In genomic region chr3:14900881-14901873, GRCh38 we compare ENCODE assay signal across 2 cellular contexts.
A peak's percentile ranks its signal among the peaks of the same experiment; 100 is the strongest.
TF ChIP-seq lines count a peak whose summit lies in the region.

No MANE protein-coding gene starts in this region.

TF ChIP-seq in K562, 482 proteins besides CTCF, POLR2A, EP300 and RAD21:
- TF ChIP-seq TRIM24 (IDR thresholded peaks at IDR 0.05) (no peak), MEIS2 (IDR thresholded peaks at IDR 0.05; ENCODE audit: partially characterized antibody) (no peak), KLF1 (tag; IDR thresholded peaks at IDR 0.05) (no peak), HDAC6 (IDR thresholded peaks at IDR 0.05; ENCODE audit: low read depth, low read length) (no peak), TCF7L2 (IDR thresholded peaks at IDR 0.05; ENCODE audit: low read depth, low read length) (no peak), STAT6 (CRISPR knock-in tag; IDR thresholded peaks at IDR 0.05) (no peak), BRD4 (IDR thresholded peaks at IDR 0.05) (no peak), NR2F6 (CRISPR knock-in tag; IDR thresholded peaks at IDR 0.05) (no peak), NEUROD1 (IDR thresholded peaks at IDR 0.05; ENCODE audit: borderline replicate concordance, low read depth, low read length, partially characterized antibody) (no peak), ZNF398 (CRISPR knock-in tag; IDR thresholded peaks at IDR 0.05) (no peak), SMC3 (conservative IDR thresholded peaks at IDR 0.05; ENCODE audit: insufficient read depth, low read depth, low read length) (no peak), ZNF3 (CRISPR knock-in tag; IDR thresholded peaks at IDR 0.05) (no peak), ZNF780A (CRISPR knock-in tag; IDR thresholded peaks at IDR 0.05) (no peak), SAP30 (IDR thresholded peaks at IDR 0.05; ENCODE audit: borderline replicate concordance, insufficient read depth, low read depth, low read length, poor library complexity, severe bottlenecking) (no peak), MECOM (CRISPR knock-in tag; IDR thresholded peaks at IDR 0.05) (no peak), MTF1 (CRISPR knock-in tag; IDR thresholded peaks at IDR 0.05; ENCODE audit: borderline replicate concordance) (no peak), BACH1 (tag; IDR thresholded peaks at IDR 0.05) (no peak), FOXJ2 (tag; IDR thresholded peaks at IDR 0.05) (no peak), CHD2 (IDR thresholded peaks at IDR 0.05; ENCODE audit: low read depth, low read length) (no peak)

TF ChIP-seq in liver, 16 proteins besides CTCF, POLR2A, EP300 and RAD21:
- TF ChIP-seq JUND (IDR thresholded peaks at IDR 0.05) (peak; percentile 52 to 94), TAF1 (conservative IDR thresholded peaks at IDR 0.05) (no peak), SP1 (IDR thresholded peaks at IDR 0.05) (peak; percentile 91), MAX (IDR thresholded peaks at IDR 0.05) (peak; percentile 69), GABPA (IDR thresholded peaks at IDR 0.05 in 1 of 2, conservative IDR thresholded peaks at IDR 0.05 in 1 of 2) (peak in 1 of 2 donors; percentile 35), HNF4A (conservative IDR thresholded peaks at IDR 0.05) (peak; percentile 82 to 92), HNF4G (IDR thresholded peaks at IDR 0.05) (no peak), FOXA2 (IDR thresholded peaks at IDR 0.05) (peak; percentile 97), FOXA1 (IDR thresholded peaks at IDR 0.05) (peak; percentile 93), ZBTB33 (IDR thresholded peaks at IDR 0.05) (peak; percentile 56), NR2F2 (IDR thresholded peaks at IDR 0.05) (no peak), EGR1 (IDR thresholded peaks at IDR 0.05; ENCODE audit: low read depth in 2 of 2) (peak in 1 of 2 donors; percentile 57), RXRA (IDR thresholded peaks at IDR 0.05) (peak; percentile 98 to 99), YY1 (IDR thresholded peaks at IDR 0.05) (peak; percentile 69), REST (IDR thresholded peaks at IDR 0.05) (peak; percentile 36), ATF3 (IDR thresholded peaks at IDR 0.05) (peak; percentile 40)
TF ChIP-seq in liver: peak in this region for 13.
